In genomic region chr7:52077571-52077970, GRCh38 we compare ENCODE assay signal across 26 cellular contexts.
"Had no signal": no experiment of that assay in that cellular context is flagged by ENCODE, and none has a peak within 500 bp of the region (broad histone marks: within the 10 kb centered on the region; RNA-seq: fewer than 3 reads in every experiment).

No MANE protein-coding gene starts in this region.

- H3K36me3 ChIP-seq: neutrophil, pancreas, right lobe of liver, sigmoid colon, stomach, thoracic aorta, thyroid gland, tibial nerve, upper lobe of left lung, vagina had no signal

- H3K27ac ChIP-seq: neutrophil, pancreas, psoas muscle, right lobe of liver, sigmoid colon, stomach, thoracic aorta, thyroid gland, tibial nerve, upper lobe of left lung, vagina had no signal

- H3K27me3 Mint-ChIP-seq: natural killer cell treated with Interleukin-12 subunit alpha and Interleukin-12 subunit beta and Interleukin-15 and Interleukin-18, amount 100 ng/mL, for 72 hours; stimulated activated naive B cell treated with anti-CD40 and anti-IgM and Interleukin-4, amounts not matched to agents 10 μg/mL and 1 μg/mL and 100 μg/mL, for 72 hours; stimulated activated naive CD8-positive, alpha-beta T cell treated with anti-CD3 and anti-CD28 coated beads, Interleukin-15, Interleukin-2, amounts not matched to agents 100 ng/mL and 50 ng/mL, for 24 hours had no signal

- H3K4me3 ChIP-seq: pancreas, psoas muscle, right lobe of liver, sigmoid colon, stomach, thoracic aorta, thyroid gland, tibial nerve, upper lobe of left lung, vagina had no signal

- H3K4me1 Mint-ChIP-seq: nephron progenitor cell; stimulated activated effector memory CD8-positive, alpha-beta T cell treated with anti-CD3 and anti-CD28 coated beads, Interleukin-12 subunit alpha, Interleukin-12 subunit beta, amount 100 ng/mL, for 72 hours; stimulated activated naive B cell treated with anti-CD40 and anti-IgM and Interleukin-4, amounts not matched to agents 10 μg/mL and 1 μg/mL and 100 μg/mL, for 72 hours had no signal

- H3K9me3 Mint-ChIP-seq: nephron progenitor cell had no signal

- H3K4me3 Mint-ChIP-seq: natural killer cell treated with Interleukin-12 subunit alpha and Interleukin-12 subunit beta and Interleukin-15 and Interleukin-18, amount 100 ng/mL, for 72 hours; nephron progenitor cell; neural crest cell; stimulated activated effector memory CD8-positive, alpha-beta T cell treated with anti-CD3 and anti-CD28 coated beads, Interleukin-12 subunit alpha, Interleukin-12 subunit beta, amount 100 ng/mL, for 72 hours; stimulated activated naive B cell treated with anti-CD40 and anti-IgM and Interleukin-4, amounts not matched to agents 10 μg/mL and 1 μg/mL and 100 μg/mL, for 72 hours; stimulated activated naive CD8-positive, alpha-beta T cell treated with anti-CD3 and anti-CD28 coated beads, Interleukin-15, Interleukin-2, amounts not matched to agents 100 ng/mL and 50 ng/mL, for 24 hours had no signal

- ATAC-seq: natural killer cell treated with Interleukin-12 subunit alpha and Interleukin-12 subunit beta and Interleukin-15 and Interleukin-18, amount 100 ng/mL, for 72 hours; pancreas; psoas muscle; right cardiac atrium; right lobe of liver; stimulated activated effector memory CD8-positive, alpha-beta T cell treated with anti-CD3 and anti-CD28 coated beads, Interleukin-12 subunit alpha, Interleukin-12 subunit beta, amount 100 ng/mL, for 72 hours; stimulated activated naive B cell treated with anti-CD40 and anti-IgM and Interleukin-4, amounts not matched to agents 10 μg/mL and 1 μg/mL and 100 μg/mL, for 72 hours had no signal

- H3K9me3 ChIP-seq: neutrophil, pancreas, psoas muscle, right lobe of liver, sigmoid colon, stomach, thoracic aorta, thyroid gland, upper lobe of left lung, vagina had no signal

- H3K36me3 Mint-ChIP-seq: stimulated activated effector memory CD8-positive, alpha-beta T cell treated with anti-CD3 and anti-CD28 coated beads, Interleukin-12 subunit alpha, Interleukin-12 subunit beta, amount 100 ng/mL, for 72 hours; stimulated activated naive B cell treated with anti-CD40 and anti-IgM and Interleukin-4, amounts not matched to agents 10 μg/mL and 1 μg/mL and 100 μg/mL, for 72 hours had no signal

- H3K4me1 ChIP-seq: pancreas, psoas muscle, right lobe of liver, sigmoid colon, stomach, thyroid gland, tibial nerve, upper lobe of left lung, vagina had no signal

- H3K27ac Mint-ChIP-seq: natural killer cell treated with Interleukin-12 subunit alpha and Interleukin-12 subunit beta and Interleukin-15 and Interleukin-18, amount 100 ng/mL, for 72 hours; nephron progenitor cell; stimulated activated effector memory CD8-positive, alpha-beta T cell treated with anti-CD3 and anti-CD28 coated beads, Interleukin-12 subunit alpha, Interleukin-12 subunit beta, amount 100 ng/mL, for 72 hours; stimulated activated naive B cell treated with anti-CD40 and anti-IgM and Interleukin-4, amounts not matched to agents 10 μg/mL and 1 μg/mL and 100 μg/mL, for 72 hours; stimulated activated naive CD8-positive, alpha-beta T cell treated with anti-CD3 and anti-CD28 coated beads, Interleukin-15, Interleukin-2, amounts not matched to agents 100 ng/mL and 50 ng/mL, for 24 hours had no signal

- H3K27me3 ChIP-seq: neutrophil, pancreas, right lobe of liver, sigmoid colon, stomach, thyroid gland, tibial nerve, upper lobe of left lung, vagina had no signal

- DNase-seq: nephron progenitor cell; nucleus accumbens; pancreas; psoas muscle; right cardiac atrium; right lobe of liver; sigmoid colon; small intestine; stimulated activated CD4-positive, alpha-beta T cell treated with anti-CD3 and anti-CD28 coated beads, Interleukin-15, amount 100 ng/mL, for 24 hours; stimulated activated CD4-positive, alpha-beta T cell treated with anti-CD3 and anti-CD28 coated beads, Interleukin-2, amount 100 ng/mL, for 24 hours; stimulated activated CD4-positive, alpha-beta T cell treated with anti-CD3 and anti-CD28 coated beads, Interleukin-2, amount 100 ng/mL, for 48 hours; stimulated activated CD4-positive, alpha-beta T cell treated with anti-CD3 and anti-CD28 coated beads, Interleukin-4, amount 100 ng/mL, for 24 hours; stimulated activated naive B cell treated with anti-CD40 and anti-IgM and Interleukin-4, amounts not matched to agents 10 μg/mL and 1 μg/mL and 100 μg/mL, for 72 hours; stimulated activated naive CD4-positive, alpha-beta T cell treated with Interleukin-2 at 50 U/mL for 16 hours; stomach; thyroid gland; trophoblast cell; upper lobe of left lung had no signal
